ENCODE assay signal across 11 cellular contexts in the genomic region with DNA sequence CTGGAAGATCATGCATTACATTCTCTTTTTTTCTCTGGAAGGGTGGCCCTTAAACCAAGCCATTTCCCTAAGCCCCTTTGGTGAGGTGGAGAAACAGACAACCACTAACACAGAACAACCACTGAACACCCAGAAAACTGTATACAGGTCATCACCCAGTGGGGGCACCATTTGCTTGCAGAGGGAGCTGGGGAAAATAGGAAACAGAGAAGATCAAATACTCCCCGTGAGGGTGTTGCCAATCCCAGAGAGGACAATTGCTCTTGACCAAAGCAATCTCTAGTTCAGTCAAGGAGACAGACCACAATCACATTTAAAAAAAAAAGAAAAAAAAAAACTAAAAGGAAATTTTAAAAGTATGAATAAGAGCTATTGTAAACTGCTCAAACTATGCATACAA. TPM values are rescaled to one million over a fixed set of nuclear protein-coding genes. Genes with fewer than 3 reads are reported as not detected.
DNase-seq lines count a peak whose midpoint lies in the region; ATAC-seq, FAIRE-seq and TF ChIP-seq lines count a peak whose summit lies in the region.
"Had no signal": no experiment of that assay in that cellular context is flagged by ENCODE, and none has a peak within 500 bp of the region (broad histone marks: within the 10 kb centered on the region; RNA-seq: fewer than 3 reads in every experiment).

No MANE protein-coding gene starts in this region.

- no peak overlapping the region for H3K14ac ChIP-seq in H1 (ENCODE audit: insufficient read length)

- no peaks in the 10 kb centered on the region for H4K20me1 ChIP-seq in H1 (replicated peaks in 1 of 2; ENCODE audit: control insufficient read depth in 1 of 2, insufficient read depth in 2 of 2, low read length in 2 of 2)

- H3K4me3 ChIP-seq in BJ (ENCODE audit: low read depth, low read length) (no peak overlapping the region), HFF-Myc (replicated peaks; ENCODE audit: low read depth, low read length) (no peak overlapping the region), H1 (ENCODE audit: extremely low read depth in 1 of 4, insufficient read depth in 2 of 4, low read depth in 3 of 4, low read length in 4 of 4) (no peak overlapping the region), muscle layer of colon (ENCODE audit: low read depth in 1 of 2, low read length in 2 of 2) (no peak overlapping the region)

- no peak overlapping the region for H2BK120ac ChIP-seq in H1 (replicated peaks; ENCODE audit: low read depth, low read length)

- no peaks in the 10 kb centered on the region for H3K79me1 ChIP-seq in H1 (ENCODE audit: low read depth, low read length)

- no peak overlapping the region for H3K9ac ChIP-seq in H1 (replicated peaks in 1 of 4; ENCODE audit: extremely low read depth in 1 of 4, low read depth in 3 of 4, low read length in 3 of 4)
- H3K9ac ChIP-seq in muscle layer of colon (ENCODE audit: low read length) = no peak overlapping the region

- H3K79me2 ChIP-seq in H1 (ENCODE audit: control insufficient read depth in 1 of 2, insufficient read depth in 2 of 2, low read length in 2 of 2) = no peaks in the 10 kb centered on the region

- no peak overlapping the region for H3K4ac ChIP-seq in H1 (replicated peaks; ENCODE audit: insufficient read length, low read depth, low read length)

- no peak overlapping the region for H2AFZ ChIP-seq in H1 (ENCODE audit: low read length)

- no peak overlapping the region for H2BK12ac ChIP-seq in H1 (ENCODE audit: low read depth, low read length)

- H2BK15ac ChIP-seq in H1 (ENCODE audit: low read length) = no peak overlapping the region

- H2BK20ac ChIP-seq in H1 (ENCODE audit: low read length) = no peak overlapping the region

- no peaks in the 10 kb centered on the region for H3K27me3 ChIP-seq in BJ (ENCODE audit: control insufficient read depth, insufficient read depth, low read length)
- peaks cover 0 to 17% (median 15%) of the 10 kb centered on the region in 4 experiments; a peak in 6 of 7 replicates for H3K27me3 ChIP-seq in H1 (replicated peaks in 1 of 4; ENCODE audit: control insufficient read depth in 3 of 4, extremely low read depth in 1 of 4, insufficient read depth in 3 of 4, low read length in 3 of 4)
- no peaks in the 10 kb centered on the region for H3K27me3 ChIP-seq in muscle layer of colon (ENCODE audit: control insufficient read depth in 1 of 2, insufficient read depth in 2 of 2, low read length in 2 of 2)

- WGBS in H1 (ENCODE audit: extremely low coverage in 1 of 2, insufficient coverage in 1 of 2, insufficient read length in 1 of 2, insufficient replicate concordance in 2 of 2, low coverage in 1 of 2, low lambda C conversion rate in 2 of 2, missing lambda C conversion rate in 1 of 2), 2 experiments = 40% methylated on average over 1 of the region's 1 CpG; no CpG with 5 or more reads in 1 of the 2 experiments

- H4K5ac ChIP-seq in H1 (ENCODE audit: insufficient read length, low read depth, low read length) = no peak overlapping the region

- H3K27ac ChIP-seq in H1 (ENCODE audit: low read depth, low read length) (no peak overlapping the region), muscle layer of colon (ENCODE audit: low read depth, low read length) (peak overlapping the region; percentile 8), RWPE1 (no peak overlapping the region)

- no peak overlapping the region for H3K56ac ChIP-seq in H1 (replicated peaks; ENCODE audit: insufficient read length, low read depth, low read length)

- no peak for ATAC-seq in GM18870 (IDR thresholded peaks at IDR 0.05; ENCODE audit: unreplicated experiment)
- ATAC-seq in HG03460 (IDR thresholded peaks at IDR 0.05; ENCODE audit: unreplicated experiment) = no peak
- ATAC-seq in HG02798 (IDR thresholded peaks at IDR 0.05; ENCODE audit: poor library complexity, unreplicated experiment) = no peak
- ATAC-seq: natural killer cell treated with Interleukin-12 subunit alpha and Interleukin-12 subunit beta and Interleukin-15 and Interleukin-18, amount 100 ng/mL, for 72 hours had no signal

- peak overlapping the region in 1 of 2 experiments; percentile 62; a peak in 1 of 4 replicates for H3K4me2 ChIP-seq in H1 (ENCODE audit: insufficient read depth in 1 of 2, low read depth in 2 of 2, low read length in 2 of 2)

- CTCF ChIA-PET in BJ (lab: Yijun Ruan, JAX) (interaction anchor here (0.7 to 1.4 kb wide), 4 partner anchors 10 to 433 kb away, joined by 3 to 6 read pairs (median 4); no protein-coding TSS in a partner anchor), H1 (lab: Charles Lee; ENCODE audit: partially characterized antibody) (interaction anchor here (0.6 to 4.0 kb wide), 20 partner anchors 9 to 1175 kb away, joined by 3 to 17 read pairs (median 4); no protein-coding TSS in a partner anchor), RWPE1 (lab: Yijun Ruan, JAX) (interaction anchor here (0.6 to 1.1 kb wide), 4 partner anchors 9 to 258 kb away, joined by 3 to 7 read pairs (median 4); no protein-coding TSS in a partner anchor)

- no peak overlapping the region for H4K91ac ChIP-seq in H1 (replicated peaks; ENCODE audit: insufficient read length, low read length)

- no peaks in the 10 kb centered on the region for H3K36me3 ChIP-seq in BJ (ENCODE audit: control insufficient read depth, insufficient read depth, low read length)
- H3K36me3 ChIP-seq in H1 (ENCODE audit: control insufficient read depth in 2 of 4, insufficient read depth in 4 of 4, low read length in 3 of 4) = no peaks in the 10 kb centered on the region
- H3K36me3 ChIP-seq in muscle layer of colon (ENCODE audit: insufficient read depth, low read length) = no peaks in the 10 kb centered on the region

- H4K8ac ChIP-seq in H1 (ENCODE audit: extremely low read depth, insufficient read depth, low read length) = no peak overlapping the region

- H3K4me1 ChIP-seq in H1 (replicated peaks in 1 of 4; ENCODE audit: control insufficient read depth in 3 of 4, insufficient read depth in 4 of 4, low read length in 3 of 4) (peaks cover 0 to 9% (median 2%) of the 10 kb centered on the region in 4 experiments; a peak in 5 of 7 replicates), muscle layer of colon (ENCODE audit: insufficient read depth, low read length) (peaks cover 27% of the 10 kb centered on the region)

- no peak overlapping the region for H3K23ac ChIP-seq in H1 (ENCODE audit: insufficient read length)

- DNase-seq in BJ (ENCODE audit: low read depth) (no peak), HFF-Myc (ENCODE audit: extremely low read depth, low read depth) (no peak), H1 (ENCODE audit: low read depth in 1 of 2, low spot score in 2 of 2) (no peak), RWPE1 (ENCODE audit: low spot score) (no peak)
- DNase-seq: activated T-cell treated with anti-CD3 and anti-CD28 coated beads, Interleukin-2, amount 50 U/mL, for 24 hours; SIG-M5 had no signal

- no peak for TF ChIP-seq EP300 in H1 (IDR thresholded peaks at IDR 0.05; ENCODE audit: borderline replicate concordance in 1 of 2, low read depth in 2 of 2, low read length in 2 of 2)

- FAIRE-seq in H1 (lab: Jason Lieb, UNC) = no peak

- no peak overlapping the region for H2BK5ac ChIP-seq in H1 (ENCODE audit: low read depth, low read length)

- peaks cover 4% of the 10 kb centered on the region for H3K23me2 ChIP-seq in H1 (ENCODE audit: low read depth, low read length)

- TF ChIP-seq POLR2A in H1 (IDR thresholded peaks at IDR 0.05; ENCODE audit: control extremely low read depth in 1 of 2, low read depth in 2 of 2, low read length in 2 of 2) = no peak

- H3K9me3 ChIP-seq in H1 (ENCODE audit: insufficient read depth in 2 of 2, low read depth in 1 of 2, low read length in 1 of 2) (no peaks in the 10 kb centered on the region), muscle layer of colon (ENCODE audit: low read length) (no peaks in the 10 kb centered on the region)

- POLR2A ChIA-PET in BJ (lab: Charles Lee) = interaction anchor here (0.6 kb wide), 1 partner anchor 192 kb away, joined by 3 read pairs; no protein-coding TSS in a partner anchor
- POLR2A ChIA-PET in H1 (lab: Charles Lee; ENCODE audit: partially characterized antibody) = interaction anchor here (1.3 kb wide), 1 partner anchor 15 kb away, joined by 3 read pairs; no protein-coding TSS in a partner anchor
- POLR2A ChIA-PET in RWPE1 (lab: Yijun Ruan, JAX; ENCODE audit: low non-redundant PET) = no interaction called here

- H3K18ac ChIP-seq in H1 (ENCODE audit: extremely low read depth, low read length) = no peak overlapping the region

- no peak overlapping the region for H2AK5ac ChIP-seq in H1 (ENCODE audit: low read depth, low read length)

- TF ChIP-seq CTCF in BJ (IDR thresholded peaks at IDR 0.05; ENCODE audit: insufficient read depth, low read depth, low read length) (0 out of 2 replicates have a peak, but pooled peaks have one; percentile 33), HFF-Myc (IDR thresholded peaks at IDR 0.05; ENCODE audit: low read depth, low read length, missing control alignments) (peak; percentile 25), H1 (IDR thresholded peaks at IDR 0.05; ENCODE audit: control extremely low read depth in 1 of 3, insufficient read depth in 1 of 3, low read depth in 1 of 3, low read length in 3 of 3) (peak in 2 of 3 experiments; percentile 32 to 34; a peak in 3 of 4 replicates), RWPE1 (conservative IDR thresholded peaks at IDR 0.05; ENCODE audit: low read depth) (no peak)

- TF ChIP-seq RAD21 in H1 (IDR thresholded peaks at IDR 0.05 in 1 of 2, conservative IDR thresholded peaks at IDR 0.05 in 1 of 2; ENCODE audit: low read depth in 2 of 2, low read length in 2 of 2) = peak; percentile 56 to 63

TF ChIP-seq in H1, 55 proteins besides CTCF, POLR2A, EP300 and RAD21 (continues in another document):
- no peak for TF ChIP-seq POU5F1 (IDR thresholded peaks at IDR 0.05; ENCODE audit: low read depth, low read length)
- no peak for TF ChIP-seq TBP (IDR thresholded peaks at IDR 0.05; ENCODE audit: low read depth, low read length)
- TF ChIP-seq YY1 (IDR thresholded peaks at IDR 0.05; ENCODE audit: low read depth, low read length) = no peak
- TF ChIP-seq ASH2L (IDR thresholded peaks at IDR 0.05; ENCODE audit: low read length) = no peak
- no peak for TF ChIP-seq BCL11A (IDR thresholded peaks at IDR 0.05; ENCODE audit: low read depth in 2 of 2, low read length in 2 of 2)
- TF ChIP-seq BRCA1 (IDR thresholded peaks at IDR 0.05; ENCODE audit: low read depth, low read length) = no peak
- TF ChIP-seq SIRT6 (IDR thresholded peaks at IDR 0.05; ENCODE audit: low read length) = no peak

RNA-seq across cellular contexts. Expression of a gene that starts 0.9 kb away (rescaled TPM):
- 39.7 and 60.6 TPM in 2 replicates for polyA plus RNA-seq in BJ (2011; rRNA removed)
- polyA minus RNA-seq in BJ (2011; rRNA and poly(A)+ RNA removed) = 41.7 and 42.6 TPM in 2 replicates
- total RNA-seq in H1 (2021; fragmentation: NEBNext Ultra II Directional; extraction: Animal tissue kit (Norgen Biotek cat#: 25700)) = 2.9 TPM in 2 replicates
- polyA plus RNA-seq in H1 (2011; rRNA removed) = 1.5 and 1.8 TPM in 2 replicates
- polyA plus RNA-seq in H1 (2011; cell fraction: cytosol; rRNA removed) = 1.7 TPM
- 4.1 TPM for polyA plus RNA-seq in H1 (2011; cell fraction: nucleus; rRNA removed)
- 1.9 to 3.0 TPM (median 2.1 TPM) in 4 replicates for polyA plus RNA-seq in H1 (2012, experiment 1 of 2)
- 1.1 TPM for polyA plus RNA-seq in H1 (2012, experiment 2 of 2)
- polyA plus RNA-seq in H1 (2013, experiment 1 of 2) = 2.1 TPM
- polyA plus RNA-seq in H1 (2013, experiment 2 of 2) = 1.7 TPM
- 3.6 and 3.9 TPM in 2 replicates for polyA minus RNA-seq in H1 (2011; rRNA and poly(A)+ RNA removed)
- polyA minus RNA-seq in H1 (2011; cell fraction: cytosol; rRNA and poly(A)+ RNA removed) = 1.1 TPM
- 2.8 TPM for polyA minus RNA-seq in H1 (2011; cell fraction: nucleus; rRNA and poly(A)+ RNA removed)
- total RNA-seq: natural killer cell treated with Interleukin-12 subunit alpha and Interleukin-12 subunit beta and Interleukin-15 and Interleukin-18, amount 100 ng/mL, for 72 hours had no signal
